Comparison of ENCODE assay signal across 1 cellular context in the genomic region with DNA sequence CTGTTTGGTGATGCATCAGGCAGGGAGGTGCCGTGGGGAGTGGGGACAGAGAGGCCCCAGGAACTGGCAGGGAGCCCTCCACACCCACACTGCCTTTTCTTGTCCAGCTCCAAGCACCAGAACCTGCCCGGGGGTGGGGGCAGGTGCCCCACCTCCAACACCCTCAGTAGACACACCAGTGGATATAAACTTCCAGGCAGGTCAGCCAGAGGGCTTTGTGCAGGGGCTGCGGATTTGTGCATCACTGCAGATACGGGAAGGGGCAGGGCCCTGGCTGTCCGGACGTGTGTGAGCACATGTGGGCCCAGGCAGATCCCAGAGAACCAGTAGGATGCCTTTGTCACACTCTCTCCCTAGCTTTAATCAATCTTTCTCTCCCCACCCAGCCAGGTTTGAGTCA.
TF ChIP-seq lines count a peak whose summit lies in the region.

No MANE protein-coding gene starts in this region.

TF ChIP-seq in GM12878, 131 proteins besides CTCF, POLR2A, EP300 and RAD21:
- TF ChIP-seq ASH2L (IDR thresholded peaks at IDR 0.05; ENCODE audit: borderline replicate concordance, low read depth) (no peak), SUZ12 (IDR thresholded peaks at IDR 0.05; ENCODE audit: unreplicated experiment) (no peak), IKZF2 (IDR thresholded peaks at IDR 0.05) (no peak), NR2F1 (conservative IDR thresholded peaks at IDR 0.05) (no peak), CBFB (IDR thresholded peaks at IDR 0.05; ENCODE audit: low read depth) (no peak), BRCA1 (IDR thresholded peaks at IDR 0.05; ENCODE audit: low read depth, low read length) (no peak), MYB (IDR thresholded peaks at IDR 0.05; ENCODE audit: borderline replicate concordance, low read depth, low read length) (no peak), PAX5 (IDR thresholded peaks at IDR 0.05; ENCODE audit: borderline replicate concordance, low read depth, low read length) (no peak)
- TF ChIP-seq, protein P1, sequence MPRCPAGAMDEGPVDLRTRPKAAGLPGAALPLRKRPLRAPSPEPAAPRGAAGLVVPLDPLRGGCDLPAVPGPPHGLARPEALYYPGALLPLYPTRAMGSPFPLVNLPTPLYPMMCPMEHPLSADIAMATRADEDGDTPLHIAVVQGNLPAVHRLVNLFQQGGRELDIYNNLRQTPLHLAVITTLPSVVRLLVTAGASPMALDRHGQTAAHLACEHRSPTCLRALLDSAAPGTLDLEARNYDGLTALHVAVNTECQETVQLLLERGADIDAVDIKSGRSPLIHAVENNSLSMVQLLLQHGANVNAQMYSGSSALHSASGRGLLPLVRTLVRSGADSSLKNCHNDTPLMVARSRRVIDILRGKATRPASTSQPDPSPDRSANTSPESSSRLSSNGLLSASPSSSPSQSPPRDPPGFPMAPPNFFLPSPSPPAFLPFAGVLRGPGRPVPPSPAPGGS (IDR thresholded peaks at IDR 0.05; ENCODE audit: borderline replicate concordance, insufficient read depth, low read depth, low read length, poor library complexity, severe bottlenecking) = no peak
TF ChIP-seq in GM12878: peak in this region for 0.
